Comparison of ENCODE assay signal across 23 cellular contexts in the genomic region with DNA sequence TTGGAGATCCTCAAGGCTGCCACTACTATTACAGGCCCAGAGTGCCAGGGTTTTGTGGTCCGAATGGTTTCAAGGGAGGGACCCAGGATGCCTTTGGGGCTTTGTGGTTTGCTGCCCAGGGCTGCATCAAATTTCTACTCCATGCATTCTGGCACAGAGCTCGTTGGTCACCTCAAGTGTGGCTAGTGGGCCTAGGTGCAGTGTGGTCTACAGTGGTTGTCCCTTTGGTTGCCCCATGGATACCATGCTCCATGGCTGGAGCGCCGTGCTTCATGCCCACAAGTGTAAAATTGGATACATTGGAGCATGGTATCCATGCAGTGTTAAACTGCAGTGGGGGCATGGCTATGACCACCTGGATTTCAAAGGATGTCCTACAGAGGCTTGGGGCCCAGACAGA. TPM values are rescaled to one million over a fixed set of nuclear protein-coding genes. Genes with fewer than 3 reads are reported as not detected.
"Had no signal": no experiment of that assay in that cellular context is flagged by ENCODE, and none has a peak within 500 bp of the region (broad histone marks: within the 10 kb centered on the region; RNA-seq: fewer than 3 reads in every experiment).

No MANE protein-coding gene starts in this region.

- H3K27me3 ChIP-seq: MG63 had no signal

- H3K36me3 Mint-ChIP-seq: activated naive CD8-positive, alpha-beta T cell; brain; WTC11 had no signal

- H3K27me3 Mint-ChIP-seq: activated naive CD8-positive, alpha-beta T cell; T-helper 17 cell had no signal

- DNase-seq: activated CD4-positive, alpha-beta T cell treated with anti-CD3 and anti-CD28 coated beads for 48 hours; activated CD4-positive, alpha-beta T cell treated with anti-CD3 and anti-CD28 coated beads, Interleukin-2, amount 50 U/mL, for 4 hours; activated CD4-positive, CD25-positive, alpha-beta regulatory T cell treated with anti-CD3 and anti-CD28 coated beads, Interleukin-2, amount 50 U/mL, for 72 hours; activated CD8-positive, alpha-beta memory T cell treated with anti-CD3 and anti-CD28 coated beads, Interleukin-2, amount 50 U/mL, for 48 hours; activated CD8-positive, alpha-beta T cell treated with anti-CD3 and anti-CD28 coated beads, Interleukin-2, amount 10 ng/mL, durations not matched to agents 7 days and 5 days; activated T-cell treated with anti-CD3 and anti-CD28 coated beads, Interleukin-2, amount 50 U/mL, for 1 hour; amygdala; MG63; NCI-H1105 treated with DMSO at 0.1 percent for 48 hours; NCI-H1436 treated with DMSO at 0.1 percent for 48 hours; NCI-H187 treated with DMSO at 0.1 percent for 48 hours; NCI-H2081 treated with DMSO at 0.1 percent for 48 hours; NCI-H446; NCI-H524; PC-3; SIG-M5; T-helper 17 cell; T-helper 9 cell had no signal

- H3K9ac ChIP-seq: KMS-11 had no signal

- H3K4me2 ChIP-seq: KMS-11 had no signal

- ATAC-seq: activated CD8-positive, alpha-beta T cell treated with anti-CD3 and anti-CD28 coated beads, Interleukin-2, amount 10 ng/mL, durations not matched to agents 7 days and 5 days; PC-3; T-helper 17 cell; WTC11 had no signal

- H3K4me3 ChIP-seq: MG63 had no signal

- H3K9me3 ChIP-seq: MG63 had no signal

- H3K36me3 ChIP-seq: MG63 had no signal

- H3K27ac Mint-ChIP-seq: activated CD8-positive, alpha-beta T cell treated with anti-CD3 and anti-CD28 coated beads, Interleukin-2, amount 10 ng/mL, durations not matched to agents 7 days and 5 days; brain; IgD-negative memory B cell; T-helper 17 cell; WTC11 had no signal

- H3K27ac ChIP-seq: KMS-11 had no signal

- H3K4me3 Mint-ChIP-seq: activated CD8-positive, alpha-beta T cell treated with anti-CD3 and anti-CD28 coated beads, Interleukin-2, amount 10 ng/mL, durations not matched to agents 7 days and 5 days; brain; IgD-negative memory B cell; T-helper 17 cell; WTC11 had no signal

- H3K4me1 Mint-ChIP-seq: WTC11 had no signal

RNA-seq across cellular contexts. Expression of a gene that starts 5.4 kb away (rescaled TPM):
- total RNA-seq: PC-3 had no signal
